In the genomic region with DNA sequence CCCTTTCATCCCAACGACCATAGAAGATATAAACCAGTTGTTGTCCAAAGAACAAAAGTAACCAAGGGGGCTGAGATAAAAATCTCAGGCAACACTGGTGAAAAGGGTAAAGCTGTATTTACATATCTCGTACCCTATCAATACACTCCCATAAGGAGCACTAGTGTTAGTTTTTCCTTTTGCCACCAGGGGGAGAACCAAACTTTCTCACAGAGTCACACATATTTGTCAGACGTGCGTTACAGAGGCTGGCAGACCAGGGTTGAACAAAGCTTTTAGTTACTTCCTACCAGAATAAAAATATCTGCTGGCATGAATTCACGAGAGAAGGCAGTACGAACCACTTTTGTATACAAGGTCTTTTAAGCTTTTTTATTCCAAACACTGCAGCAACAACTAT, we compare ENCODE assay signal across 8 cellular contexts.
DNase-seq lines count a peak whose midpoint lies in the region; TF ChIP-seq lines count a peak whose summit lies in the region.

No MANE protein-coding gene starts in this region.

- TF ChIP-seq CTCF in GM12873 (IDR thresholded peaks at IDR 0.05; ENCODE audit: insufficient read depth, low read depth, low read length, missing control alignments): peak; percentile 75
- peak; percentile 79 for TF ChIP-seq CTCF in HFFc6 (IDR thresholded peaks at IDR 0.05)

- DNase-seq in AG08396 (ENCODE audit: low spot score) (peak; percentile 10), HFFc6 (peak; percentile 41), NCI-H128 (lab: John Stamatoyannopoulos, UW; ENCODE audit: unreplicated experiment) (peak; percentile 15), astrocyte of the hippocampus (ENCODE audit: low read depth, low spot score) (peak; percentile 70), iPS-NIHi7 (ENCODE audit: extremely low spot score) (peak; percentile 46), superior temporal gyrus (ENCODE audit: extremely low spot score) (peak; percentile 68), DMS79 (lab: John Stamatoyannopoulos, UW) (no peak)

- H3K36me3 Mint-ChIP-seq in HFFc6 (ENCODE audit: low read depth): no peaks in the 10 kb centered on the region; the same call in 1 of the 2 replicates

- H3K27ac Mint-ChIP-seq in HFFc6: no peak overlapping the region

- H3K4me1 Mint-ChIP-seq in HFFc6 (ENCODE audit: low read depth): peaks cover 25% of the 10 kb centered on the region

- no peaks in the 10 kb centered on the region for H3K27me3 Mint-ChIP-seq in HFFc6 (ENCODE audit: insufficient read depth)

- no peaks in the 10 kb centered on the region for H3K9me3 Mint-ChIP-seq in HFFc6

- H3K4me3 Mint-ChIP-seq in HFFc6: no peak overlapping the region
